ENCODE assay signal across 1 cellular context in genomic region chr7:55571534-55572377, GRCh38.
TF ChIP-seq lines count a peak whose summit lies in the region.

No MANE protein-coding gene starts in this region.

TF ChIP-seq in K562, 482 proteins besides CTCF, POLR2A, EP300 and RAD21 (continued from another document and continues in another):
- TF ChIP-seq, protein P1, sequence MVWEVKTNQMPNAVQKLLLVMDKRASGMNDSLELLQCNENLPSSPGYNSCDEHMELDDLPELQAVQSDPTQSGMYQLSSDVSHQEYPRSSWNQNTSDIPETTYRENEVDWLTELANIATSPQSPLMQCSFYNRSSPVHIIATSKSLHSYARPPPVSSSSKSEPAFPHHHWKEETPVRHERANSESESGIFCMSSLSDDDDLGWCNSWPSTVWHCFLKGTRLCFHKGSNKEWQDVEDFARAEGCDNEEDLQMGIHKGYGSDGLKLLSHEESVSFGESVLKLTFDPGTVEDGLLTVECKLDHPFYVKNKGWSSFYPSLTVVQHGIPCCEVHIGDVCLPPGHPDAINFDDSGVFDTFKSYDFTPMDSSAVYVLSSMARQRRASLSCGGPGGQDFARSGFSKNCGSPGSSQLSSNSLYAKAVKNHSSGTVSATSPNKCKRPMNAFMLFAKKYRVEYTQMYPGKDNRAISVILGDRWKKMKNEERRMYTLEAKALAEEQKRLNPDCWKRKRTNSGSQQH (CRISPR knock-in tag; IDR thresholded peaks at IDR 0.05): no peak
- TF ChIP-seq STAG1 (CRISPR knock-in tag; IDR thresholded peaks at IDR 0.05; ENCODE audit: borderline replicate concordance): no peak
- no peak for TF ChIP-seq CBX5 (IDR thresholded peaks at IDR 0.05; ENCODE audit: borderline replicate concordance, low read depth)
- TF ChIP-seq NONO (IDR thresholded peaks at IDR 0.05; ENCODE audit: low read depth in 2 of 2, low read length in 1 of 2): peak; percentile 42 to 55; a peak in 2 of 4 replicates
- TF ChIP-seq HINFP (tag; conservative IDR thresholded peaks at IDR 0.05; ENCODE audit: low read depth): peak; percentile 70; the same call in 1 of the 2 replicates
- TF ChIP-seq PRMT5 (CRISPR knock-in tag; IDR thresholded peaks at IDR 0.05): no peak
- no peak for TF ChIP-seq KAT2B (IDR thresholded peaks at IDR 0.05; ENCODE audit: low read depth, low read length)
- TF ChIP-seq GATAD2B (IDR thresholded peaks at IDR 0.05; ENCODE audit: borderline replicate concordance): 0 out of 2 replicates have a peak, but pooled peaks have one; percentile 46
- TF ChIP-seq PCBP2 (IDR thresholded peaks at IDR 0.05; ENCODE audit: low read depth, low read length, poor library complexity, severe bottlenecking): no peak
- TF ChIP-seq, protein P2, sequence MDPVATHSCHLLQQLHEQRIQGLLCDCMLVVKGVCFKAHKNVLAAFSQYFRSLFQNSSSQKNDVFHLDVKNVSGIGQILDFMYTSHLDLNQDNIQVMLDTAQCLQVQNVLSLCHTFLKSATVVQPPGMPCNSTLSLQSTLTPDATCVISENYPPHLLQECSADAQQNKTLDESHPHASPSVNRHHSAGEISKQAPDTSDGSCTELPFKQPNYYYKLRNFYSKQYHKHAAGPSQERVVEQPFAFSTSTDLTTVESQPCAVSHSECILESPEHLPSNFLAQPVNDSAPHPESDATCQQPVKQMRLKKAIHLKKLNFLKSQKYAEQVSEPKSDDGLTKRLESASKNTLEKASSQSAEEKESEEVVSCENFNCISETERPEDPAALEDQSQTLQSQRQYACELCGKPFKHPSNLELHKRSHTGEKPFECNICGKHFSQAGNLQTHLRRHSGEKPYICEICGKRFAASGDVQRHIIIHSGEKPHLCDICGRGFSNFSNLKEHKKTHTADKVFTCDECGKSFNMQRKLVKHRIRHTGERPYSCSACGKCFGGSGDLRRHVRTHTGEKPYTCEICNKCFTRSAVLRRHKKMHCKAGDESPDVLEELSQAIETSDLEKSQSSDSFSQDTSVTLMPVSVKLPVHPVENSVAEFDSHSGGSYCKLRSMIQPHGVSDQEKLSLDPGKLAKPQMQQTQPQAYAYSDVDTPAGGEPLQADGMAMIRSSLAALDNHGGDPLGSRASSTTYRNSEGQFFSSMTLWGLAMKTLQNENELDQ (CRISPR knock-in tag; IDR thresholded peaks at IDR 0.05; ENCODE audit: borderline replicate concordance): no peak
- TF ChIP-seq ZNF384 (IDR thresholded peaks at IDR 0.05; ENCODE audit: low read depth, low read length): no peak
- TF ChIP-seq CTCFL (IDR thresholded peaks at IDR 0.05; ENCODE audit: borderline replicate concordance, insufficient read depth, low read depth, low read length, poor library complexity, severe bottlenecking): no peak
- no peak for TF ChIP-seq RBM15 (IDR thresholded peaks at IDR 0.05; ENCODE audit: insufficient read depth, low read length)
- no peak for TF ChIP-seq ZNF253 (CRISPR knock-in tag; conservative IDR thresholded peaks at IDR 0.05)
- no peak for TF ChIP-seq ZNF282 (CRISPR knock-in tag; IDR thresholded peaks at IDR 0.05)
- no peak for TF ChIP-seq YBX1 (IDR thresholded peaks at IDR 0.05)
- TF ChIP-seq DNMT1 (IDR thresholded peaks at IDR 0.05): no peak
- no peak for TF ChIP-seq SPI1 (IDR thresholded peaks at IDR 0.05; ENCODE audit: borderline replicate concordance, low read depth, low read length)
- no peak for TF ChIP-seq ZNF217 (CRISPR knock-in tag; IDR thresholded peaks at IDR 0.05)
- TF ChIP-seq TEAD1 (CRISPR knock-in tag; IDR thresholded peaks at IDR 0.05): no peak
- TF ChIP-seq EP400 (IDR thresholded peaks at IDR 0.05): no peak
- TF ChIP-seq TRIM25 (IDR thresholded peaks at IDR 0.05; ENCODE audit: borderline replicate concordance): no peak
- no peak for TF ChIP-seq MEIS2 (IDR thresholded peaks at IDR 0.05; ENCODE audit: partially characterized antibody)
- no peak for TF ChIP-seq ETV5 (CRISPR knock-in tag; IDR thresholded peaks at IDR 0.05; ENCODE audit: low read depth)
- TF ChIP-seq RCOR1 (IDR thresholded peaks at IDR 0.05; ENCODE audit: borderline replicate concordance in 1 of 2, low read depth in 2 of 2, low read length in 2 of 2): no peak; a peak in 1 of 4 replicates
- TF ChIP-seq ZNF79 (CRISPR knock-in tag; IDR thresholded peaks at IDR 0.05; ENCODE audit: low read depth): no peak
- no peak for TF ChIP-seq ZFPM2 (CRISPR knock-in tag; IDR thresholded peaks at IDR 0.05)
- TF ChIP-seq ESRRB (CRISPR knock-in tag; IDR thresholded peaks at IDR 0.05; ENCODE audit: borderline replicate concordance): no peak
- TF ChIP-seq, protein P3, sequence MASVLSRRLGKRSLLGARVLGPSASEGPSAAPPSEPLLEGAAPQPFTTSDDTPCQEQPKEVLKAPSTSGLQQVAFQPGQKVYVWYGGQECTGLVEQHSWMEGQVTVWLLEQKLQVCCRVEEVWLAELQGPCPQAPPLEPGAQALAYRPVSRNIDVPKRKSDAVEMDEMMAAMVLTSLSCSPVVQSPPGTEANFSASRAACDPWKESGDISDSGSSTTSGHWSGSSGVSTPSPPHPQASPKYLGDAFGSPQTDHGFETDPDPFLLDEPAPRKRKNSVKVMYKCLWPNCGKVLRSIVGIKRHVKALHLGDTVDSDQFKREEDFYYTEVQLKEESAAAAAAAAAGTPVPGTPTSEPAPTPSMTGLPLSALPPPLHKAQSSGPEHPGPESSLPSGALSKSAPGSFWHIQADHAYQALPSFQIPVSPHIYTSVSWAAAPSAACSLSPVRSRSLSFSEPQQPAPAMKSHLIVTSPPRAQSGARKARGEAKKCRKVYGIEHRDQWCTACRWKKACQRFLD (CRISPR knock-in tag; IDR thresholded peaks at IDR 0.05): no peak
- TF ChIP-seq ZNF76 (CRISPR knock-in tag; IDR thresholded peaks at IDR 0.05; ENCODE audit: borderline replicate concordance): 0 out of 2 replicates have a peak, but pooled peaks have one; percentile 43
- no peak for TF ChIP-seq ZNF146 (CRISPR knock-in tag; IDR thresholded peaks at IDR 0.05; ENCODE audit: unreplicated experiment)
- no peak for TF ChIP-seq SMC3 (conservative IDR thresholded peaks at IDR 0.05; ENCODE audit: insufficient read depth, low read depth, low read length)
- TF ChIP-seq POLR2AphosphoS5 (IDR thresholded peaks at IDR 0.05; ENCODE audit: control insufficient read depth, insufficient read depth, low read depth, low read length): no peak
- TF ChIP-seq YY1 (IDR thresholded peaks at IDR 0.05; ENCODE audit: borderline replicate concordance in 1 of 3, control insufficient read depth in 1 of 3, extremely low read depth in 1 of 3, insufficient read depth in 3 of 3, insufficient read length in 1 of 3, insufficient replicate concordance in 2 of 3, low read depth in 1 of 3, low read length in 2 of 3): no peak
- peak; percentile 66 for TF ChIP-seq CHD2 (IDR thresholded peaks at IDR 0.05; ENCODE audit: low read depth, low read length)
- TF ChIP-seq SIN3B (IDR thresholded peaks at IDR 0.05; ENCODE audit: low read depth): no peak
- no peak for TF ChIP-seq CAMTA2 (CRISPR knock-in tag; conservative IDR thresholded peaks at IDR 0.05)
- TF ChIP-seq SMAD3 (CRISPR knock-in tag; conservative IDR thresholded peaks at IDR 0.05): no peak
- no peak for TF ChIP-seq HMGN3 (IDR thresholded peaks at IDR 0.05; ENCODE audit: borderline replicate concordance, extremely low read depth, insufficient read length, low read depth, low read length)
- TF ChIP-seq PHB (CRISPR knock-in tag; IDR thresholded peaks at IDR 0.05): no peak; the same call in 1 of the 2 replicates
- no peak for TF ChIP-seq E2F5 (CRISPR knock-in tag; IDR thresholded peaks at IDR 0.05)
- TF ChIP-seq FOXP1 (CRISPR knock-in tag; IDR thresholded peaks at IDR 0.05): no peak
- no peak for TF ChIP-seq ZSCAN32 (CRISPR knock-in tag; IDR thresholded peaks at IDR 0.05)
- TF ChIP-seq ZNF740 (CRISPR knock-in tag; IDR thresholded peaks at IDR 0.05): no peak
- TF ChIP-seq ZNF740 (tag; IDR thresholded peaks at IDR 0.05): peak in 1 of 2 experiments; percentile 72; a peak in 1 of 4 replicates
